Comparison of ENCODE assay signal across 26 cellular contexts in genomic region chr11:129285387-129285786, GRCh38.
A peak's percentile ranks its signal among the peaks of the same experiment; 100 is the strongest.
DNase-seq lines count a peak whose midpoint lies in the region; ATAC-seq and TF ChIP-seq lines count a peak whose summit lies in the region.
"Had no signal": no experiment of that assay in that cellular context is flagged by ENCODE, and none has a peak within 500 bp of the region (broad histone marks: within the 10 kb centered on the region; RNA-seq: fewer than 3 reads in every experiment).

No MANE protein-coding gene starts in this region.

- TF ChIP-seq CTCF in left ventricle myocardium inferior (IDR thresholded peaks at IDR 0.05; ENCODE audit: borderline replicate concordance) (no peak), right atrium auricular region (IDR thresholded peaks at IDR 0.05) (no peak), neural crest cell (conservative IDR thresholded peaks at IDR 0.05) (no peak), type B pancreatic cell (conservative IDR thresholded peaks at IDR 0.05) (no peak)

- H3K4me3 Mint-ChIP-seq in neural crest cell (peak overlapping the region; percentile 58), type B pancreatic cell (no peak overlapping the region)
- H3K4me3 Mint-ChIP-seq: activated naive CD8-positive, alpha-beta T cell treated with anti-CD3 and anti-CD28 coated beads, Interleukin-2, amount 50 U/mL, for 24 hours; activated T-cell treated with anti-CD3 and anti-CD28 coated beads, Interleukin-2, amount 50 U/mL, for 4 hours; natural killer cell treated with Interleukin-12 subunit alpha and Interleukin-12 subunit beta and Interleukin-15 and Interleukin-18, amount 100 ng/mL, for 72 hours had no signal

- DNase-seq in left ventricle myocardium inferior = no peak
- no peak for DNase-seq in right atrium auricular region (ENCODE audit: low spot score)
- peak; percentile 49 for DNase-seq in SW480 (ENCODE audit: low spot score)
- no peak for DNase-seq in neural crest cell (ENCODE audit: low read depth, low spot score)
- no peak for DNase-seq in NCI-H1436 treated with DMSO at 0.1 percent for 48 hours (lab: John Stamatoyannopoulos, UW)
- no peak for DNase-seq in type B pancreatic cell (ENCODE audit: extremely low spot score, unreplicated experiment)
- DNase-seq: activated CD4-positive, alpha-beta T cell treated with anti-CD3 and anti-CD28 coated beads, Interleukin-2, amount 50 U/mL, for 1 hour; activated gamma-delta T cell treated with Interleukin-2 at 50 U/mL for 16 hours; activated naive CD8-positive, alpha-beta T cell treated with anti-CD3 and anti-CD28 coated beads, Interleukin-2, amount 50 U/mL, for 24 hours; activated T-cell treated with anti-CD3 and anti-CD28 coated beads, Interleukin-2, amount 50 U/mL, for 4 hours; effector CD4-positive, alpha-beta T cell; glutamatergic neuron; GOT3; Karpas-422; SIG-M5; stimulated activated CD4-positive, alpha-beta T cell treated with anti-CD3 and anti-CD28 coated beads, Interleukin-12 subunit alpha, Interleukin-12 subunit beta, amount 100 ng/mL, for 4 hours; stimulated activated CD4-positive, alpha-beta T cell treated with anti-CD3 and anti-CD28 coated beads, Interleukin-4, amount 100 ng/mL, for 1 hour; SW 1271; T1000; upper lobe of left lung had no signal

- intact Hi-C loops in left ventricle myocardium inferior (cut with micrococcal nuclease) = no loop called here

- H3K4me3 ChIP-seq in left ventricle myocardium inferior (no peak overlapping the region), right atrium auricular region (no peak overlapping the region)
- H3K4me3 ChIP-seq: BLaER1 treated with 17β-estradiol and CSF1 and Interleukin-3, amounts not matched to agents 10 nM and 100 nM; GM12878; mucosa of descending colon; upper lobe of left lung had no signal

- H3K27ac ChIP-seq in left ventricle myocardium inferior (replicated peaks) = peak overlapping the region; percentile 24
- H3K27ac ChIP-seq in right atrium auricular region = no peak overlapping the region
- H3K27ac ChIP-seq: upper lobe of left lung had no signal

- H3K36me3 ChIP-seq in left ventricle myocardium inferior = no peaks in the 10 kb centered on the region
- H3K36me3 ChIP-seq in right atrium auricular region = no peaks in the 10 kb centered on the region
- H3K36me3 ChIP-seq: BLaER1 treated with 17β-estradiol and CSF1 and Interleukin-3, amounts not matched to agents 10 nM and 100 nM; upper lobe of left lung had no signal

- no peaks in the 10 kb centered on the region for H3K9me3 ChIP-seq in left ventricle myocardium inferior (replicated peaks)
- no peaks in the 10 kb centered on the region for H3K9me3 ChIP-seq in right atrium auricular region
- H3K9me3 ChIP-seq: BLaER1 treated with 17β-estradiol and CSF1 and Interleukin-3, amounts not matched to agents 10 nM and 100 nM; mucosa of descending colon; upper lobe of left lung had no signal

- no peaks in the 10 kb centered on the region for H3K9me3 Mint-ChIP-seq in neural crest cell
- H3K9me3 Mint-ChIP-seq in type B pancreatic cell = no peaks in the 10 kb centered on the region
- H3K9me3 Mint-ChIP-seq: activated naive CD8-positive, alpha-beta T cell treated with anti-CD3 and anti-CD28 coated beads, Interleukin-2, amount 50 U/mL, for 24 hours; activated T-cell treated with anti-CD3 and anti-CD28 coated beads, Interleukin-2, amount 50 U/mL, for 4 hours; HFFc6; natural killer cell treated with Interleukin-12 subunit alpha and Interleukin-12 subunit beta and Interleukin-15 and Interleukin-18, amount 100 ng/mL, for 72 hours had no signal

- peaks cover 27% of the 10 kb centered on the region for H3K27me3 ChIP-seq in left ventricle myocardium inferior (ENCODE audit: low read depth)
- no peaks in the 10 kb centered on the region for H3K27me3 ChIP-seq in right atrium auricular region
- H3K27me3 ChIP-seq: BLaER1 treated with 17β-estradiol and CSF1 and Interleukin-3, amounts not matched to agents 10 nM and 100 nM; upper lobe of left lung had no signal

- no peaks in the 10 kb centered on the region for H3K36me3 Mint-ChIP-seq in neural crest cell (ENCODE audit: low read depth)
- H3K36me3 Mint-ChIP-seq in type B pancreatic cell = no peaks in the 10 kb centered on the region
- H3K36me3 Mint-ChIP-seq: natural killer cell treated with Interleukin-12 subunit alpha and Interleukin-12 subunit beta and Interleukin-15 and Interleukin-18, amount 100 ng/mL, for 72 hours had no signal

- H3K4me1 Mint-ChIP-seq in neural crest cell = peaks cover 86% of the 10 kb centered on the region
- peaks cover 59% of the 10 kb centered on the region for H3K4me1 Mint-ChIP-seq in type B pancreatic cell (ENCODE audit: unreplicated experiment)

- H3K4me1 ChIP-seq in left ventricle myocardium inferior (peaks cover 9% of the 10 kb centered on the region), right atrium auricular region (peaks cover 0 to 19% of the 10 kb centered on the region in 2 donors)

- ATAC-seq in GM21723 (IDR thresholded peaks at IDR 0.05; ENCODE audit: unreplicated experiment) = no peak
- ATAC-seq: activated naive CD8-positive, alpha-beta T cell treated with anti-CD3 and anti-CD28 coated beads, Interleukin-2, amount 50 U/mL, for 24 hours; activated T-cell treated with anti-CD3 and anti-CD28 coated beads, Interleukin-2, amount 50 U/mL, for 4 hours; GM12878; natural killer cell treated with Interleukin-12 subunit alpha and Interleukin-12 subunit beta and Interleukin-15 and Interleukin-18, amount 100 ng/mL, for 72 hours had no signal

- H3K27ac Mint-ChIP-seq in neural crest cell (ENCODE audit: unreplicated experiment) (peak overlapping the region; percentile 76), type B pancreatic cell (no peak overlapping the region)
- H3K27ac Mint-ChIP-seq: activated naive CD8-positive, alpha-beta T cell treated with anti-CD3 and anti-CD28 coated beads, Interleukin-2, amount 50 U/mL, for 24 hours; natural killer cell treated with Interleukin-12 subunit alpha and Interleukin-12 subunit beta and Interleukin-15 and Interleukin-18, amount 100 ng/mL, for 72 hours had no signal

- H3K27me3 Mint-ChIP-seq in neural crest cell (ENCODE audit: low read depth) = no peaks in the 10 kb centered on the region
- no peaks in the 10 kb centered on the region for H3K27me3 Mint-ChIP-seq in type B pancreatic cell
